Comparison of ENCODE assay signal across 8 cellular contexts in genomic region chr2:227862227-227862740, GRCh38. TPM values are rescaled to one million over a fixed set of nuclear protein-coding genes. Genes with fewer than 3 reads are reported as not detected.
DNase-seq lines count a peak whose midpoint lies in the region; ATAC-seq and TF ChIP-seq lines count a peak whose summit lies in the region.

No MANE protein-coding gene starts in this region.

- H3K36me3 ChIP-seq in BJ (ENCODE audit: control insufficient read depth, insufficient read depth, low read length) (no peaks in the 10 kb centered on the region), ascending aorta (no peaks in the 10 kb centered on the region)

- intact Hi-C loops in ascending aorta (cut with DNase I), result loop anchor here (2.0 kb wide), 1 partner anchor 43 kb away; no protein-coding TSS in a partner anchor

- no peak overlapping the region for H3K4me3 ChIP-seq in BJ (ENCODE audit: low read depth, low read length)
- H3K4me3 ChIP-seq in ascending aorta, result no peak overlapping the region

- ATAC-seq in GM18498 (IDR thresholded peaks at IDR 0.05; ENCODE audit: unreplicated experiment), result peak; percentile 47
- no peak for ATAC-seq in GM21423 (IDR thresholded peaks at IDR 0.05; ENCODE audit: unreplicated experiment)

- H3K27ac ChIP-seq in ascending aorta, result peak overlapping the region; percentile 78 to 80

- H3K9me3 ChIP-seq in ascending aorta, result no peaks in the 10 kb centered on the region

- CTCF ChIA-PET in BJ (lab: Yijun Ruan, JAX), result interaction anchor here (1.2 to 3.5 kb wide), 8 partner anchors 9 to 96 kb away, joined by 3 to 21 read pairs (median 6); partner anchors contain the start of gene DAW1

- H3K4me1 ChIP-seq in ascending aorta, result peaks cover 13 to 37% of the 10 kb centered on the region in 2 donors

- H3K27me3 ChIP-seq in BJ (ENCODE audit: control insufficient read depth, insufficient read depth, low read length), result no peaks in the 10 kb centered on the region
- H3K27me3 ChIP-seq in ascending aorta, result no peaks in the 10 kb centered on the region

- POLR2A ChIA-PET in BJ (lab: Charles Lee), result no interaction called here

- DNase-seq in BJ (ENCODE audit: low read depth), result no peak
- peak; percentile 25 for DNase-seq in NCI-H1694 (lab: John Stamatoyannopoulos, UW)
- DNase-seq in ascending aorta (ENCODE audit: low spot score in 2 of 2), result no peak
- DNase-seq in left kidney (ENCODE audit: low read depth, low spot score), result peak; percentile 58
- no peak for DNase-seq in putamen (ENCODE audit: low spot score)
- no peak for DNase-seq in activated T-cell treated with anti-CD3 and anti-CD28 coated beads, Interleukin-2, amount 50 U/mL, for 1 hour

- TF ChIP-seq CTCF in BJ (IDR thresholded peaks at IDR 0.05; ENCODE audit: insufficient read depth, low read depth, low read length), result peak; percentile 56
- TF ChIP-seq CTCF in ascending aorta (IDR thresholded peaks at IDR 0.05), result peak in 2 of 3 experiments; percentile 28 to 35

RNA-seq across cellular contexts. Expression of gene DAW1, which starts 9.1 kb away (rescaled TPM):
- 0.10 TPM in 1 of 2 replicates, not detected in the other for polyA plus RNA-seq in BJ (2011; rRNA removed)
- not detected in 2 replicates for polyA minus RNA-seq in BJ (2011; rRNA and poly(A)+ RNA removed)
- not detected for total RNA-seq in ascending aorta

RNA-seq across cellular contexts. Expression of gene CCL20, which starts 48.6 kb away (rescaled TPM):
- polyA plus RNA-seq in BJ (2011; rRNA removed), result not detected in 2 replicates
- polyA minus RNA-seq in BJ (2011; rRNA and poly(A)+ RNA removed), result not detected in 2 replicates
- not detected for total RNA-seq in ascending aorta

Comparison
In these comparisons a context has a peak if more than half of its experiments do, and no peak if none do; other contexts are left out.
1. DNase-seq: peak in NCI-H1694 (single experiment) and left kidney (single experiment); none in BJ (single experiment), ascending aorta (0 of 2), putamen (single experiment) and activated T-cell treated with anti-CD3 and anti-CD28 coated beads, Interleukin-2, amount 50 U/mL, for 1 hour (single experiment).